ENCODE assay signal across 29 cellular contexts in genomic region chr6:33888183-33888582, GRCh38.
DNase-seq lines count a peak whose midpoint lies in the region; ATAC-seq lines count a peak whose summit lies in the region.
"Had no signal": no experiment of that assay in that cellular context is flagged by ENCODE, and none has a peak within 500 bp of the region (broad histone marks: within the 10 kb centered on the region; RNA-seq: fewer than 3 reads in every experiment).

No MANE protein-coding gene starts in this region.

- H3K36me3 Mint-ChIP-seq in central memory CD8-positive, alpha-beta T cell (ENCODE audit: insufficient read depth), result peaks cover 2% of the 10 kb centered on the region
- H3K36me3 Mint-ChIP-seq in effector memory CD8-positive, alpha-beta T cell (ENCODE audit: insufficient read depth), result no peaks in the 10 kb centered on the region
- no peaks in the 10 kb centered on the region for H3K36me3 Mint-ChIP-seq in activated CD4-positive, alpha-beta T cell treated with anti-CD3 and anti-CD28 coated beads, Interleukin-2, amount 10 ng/mL, durations not matched to agents 7 days and 5 days (ENCODE audit: low read depth)
- H3K36me3 Mint-ChIP-seq: CD14-positive monocyte; CD4-positive, alpha-beta memory T cell; CD4-positive, CD25-positive, alpha-beta regulatory T cell; CD8-positive, alpha-beta memory T cell; CD8-positive, alpha-beta T cell had no signal

- ATAC-seq in left ventricle myocardium superior (no peak), Right ventricle myocardium inferior (no peak)
- ATAC-seq in central memory CD8-positive, alpha-beta T cell (replicated peaks; ENCODE audit: extremely low read depth, poor library complexity, severe bottlenecking), result peak; percentile 73
- peak; percentile 71 for ATAC-seq in effector memory CD8-positive, alpha-beta T cell (replicated peaks)
- ATAC-seq: A549; CD8-positive, alpha-beta T cell had no signal

- no peak overlapping the region for H3K27ac Mint-ChIP-seq in central memory CD8-positive, alpha-beta T cell (ENCODE audit: low read depth)
- peak overlapping the region; percentile 24 to 55 for H3K27ac Mint-ChIP-seq in effector memory CD8-positive, alpha-beta T cell
- H3K27ac Mint-ChIP-seq in activated CD4-positive, alpha-beta T cell treated with anti-CD3 and anti-CD28 coated beads, Interleukin-2, amount 10 ng/mL, durations not matched to agents 7 days and 5 days, result no peak overlapping the region
- H3K27ac Mint-ChIP-seq: B cell; CD14-positive monocyte; CD4-positive, alpha-beta T cell; CD8-positive, alpha-beta T cell had no signal

- H3K27me3 Mint-ChIP-seq in central memory CD8-positive, alpha-beta T cell, result peaks cover 25% of the 10 kb centered on the region
- peaks cover 15 to 36% of the 10 kb centered on the region in 2 donors for H3K27me3 Mint-ChIP-seq in effector memory CD8-positive, alpha-beta T cell
- peaks cover 17% of the 10 kb centered on the region for H3K27me3 Mint-ChIP-seq in activated CD4-positive, alpha-beta T cell treated with anti-CD3 and anti-CD28 coated beads, Interleukin-2, amount 10 ng/mL, durations not matched to agents 7 days and 5 days
- H3K27me3 Mint-ChIP-seq: CD4-positive, alpha-beta T cell had no signal

- H3K4me1 Mint-ChIP-seq in central memory CD8-positive, alpha-beta T cell, result peaks cover 35% of the 10 kb centered on the region
- H3K4me1 Mint-ChIP-seq in effector memory CD8-positive, alpha-beta T cell (ENCODE audit: low read depth in 2 of 2), result peaks cover 20 to 24% of the 10 kb centered on the region in 2 donors
- H3K4me1 Mint-ChIP-seq in activated CD4-positive, alpha-beta T cell treated with anti-CD3 and anti-CD28 coated beads, Interleukin-2, amount 10 ng/mL, durations not matched to agents 7 days and 5 days, result peaks cover 16% of the 10 kb centered on the region
- H3K4me1 Mint-ChIP-seq: B cell, CD14-positive monocyte had no signal

- DNase-seq in left ventricle myocardium superior (peak; percentile 6), Right ventricle myocardium inferior (ENCODE audit: missing footprints) (no peak), AG08396 (ENCODE audit: low spot score) (no peak)
- peak in 1 of 2 donors; percentile 39 for DNase-seq in central memory CD8-positive, alpha-beta T cell (ENCODE audit: low spot score in 2 of 2)
- peak in 1 of 3 experiments; percentile 31 for DNase-seq in effector memory CD8-positive, alpha-beta T cell
- no peak for DNase-seq in activated CD4-positive, alpha-beta T cell treated with anti-CD3 and anti-CD28 coated beads, Interleukin-2, amount 10 ng/mL, durations not matched to agents 7 days and 5 days
- DNase-seq: 8988T; ACHN; AML-193; BE2C; C1 segment of cervical spinal cord; Caco-2; Calu3; CD4-positive, alpha-beta memory T cell; CD4-positive, alpha-beta T cell; CD4-positive, CD25-positive, alpha-beta regulatory T cell; CD8-positive, alpha-beta T cell; COR-L47; DMS 273 treated with DMSO at 0.1 percent for 48 hours; DMS153; DMS53; DMS79; DMS79 treated with DMSO at 0.1 percent for 48 hours; DND-41; EL had no signal

- H3K9me3 Mint-ChIP-seq in central memory CD8-positive, alpha-beta T cell, result no peaks in the 10 kb centered on the region
- no peaks in the 10 kb centered on the region for H3K9me3 Mint-ChIP-seq in effector memory CD8-positive, alpha-beta T cell
- no peaks in the 10 kb centered on the region for H3K9me3 Mint-ChIP-seq in activated CD4-positive, alpha-beta T cell treated with anti-CD3 and anti-CD28 coated beads, Interleukin-2, amount 10 ng/mL, durations not matched to agents 7 days and 5 days
- H3K9me3 Mint-ChIP-seq: CD14-positive monocyte; CD4-positive, alpha-beta memory T cell; CD4-positive, alpha-beta T cell; CD8-positive, alpha-beta memory T cell; CD8-positive, alpha-beta T cell had no signal

- H3K4me3 Mint-ChIP-seq in central memory CD8-positive, alpha-beta T cell, result peak overlapping the region; percentile 48
- peak overlapping the region in 1 of 2 donors; percentile 55 for H3K4me3 Mint-ChIP-seq in effector memory CD8-positive, alpha-beta T cell
- no peak overlapping the region for H3K4me3 Mint-ChIP-seq in activated CD4-positive, alpha-beta T cell treated with anti-CD3 and anti-CD28 coated beads, Interleukin-2, amount 10 ng/mL, durations not matched to agents 7 days and 5 days
- H3K4me3 Mint-ChIP-seq: B cell; CD14-positive monocyte; CD4-positive, alpha-beta memory T cell; CD4-positive, alpha-beta T cell; CD8-positive, alpha-beta T cell had no signal

- intact Hi-C loops in left ventricle myocardium superior (cut with micrococcal nuclease) (no loop called here), Right ventricle myocardium inferior (cut with DNase I) (loop anchor here (10.0 kb wide), 1 partner anchor 257 kb away; the partner anchor contains the start of gene GRM4)

- POLR2A ChIA-PET in activated CD4-positive, alpha-beta T cell treated with anti-CD3 and anti-CD28 coated beads, Interleukin-2, amount 10 ng/mL, durations not matched to agents 7 days and 5 days (lab: Charles Lee), result no interaction called here

- CTCF ChIA-PET in activated CD4-positive, alpha-beta T cell treated with anti-CD3 and anti-CD28 coated beads, Interleukin-2, amount 10 ng/mL, durations not matched to agents 7 days and 5 days (lab: Charles Lee), result interaction anchor here (1.6 kb wide), 1 partner anchor 121 kb away, joined by 3 read pairs; no protein-coding TSS in a partner anchor

Comparison
In these comparisons a context has a peak if more than half of its experiments do, and no peak if none do; other contexts are left out.
1. ATAC-seq: peak in central memory CD8-positive, alpha-beta T cell (single experiment) and effector memory CD8-positive, alpha-beta T cell (single experiment); none in left ventricle myocardium superior (single experiment) and Right ventricle myocardium inferior (single experiment).
2. H3K27ac Mint-ChIP-seq: peak in effector memory CD8-positive, alpha-beta T cell (2 of 2); none in central memory CD8-positive, alpha-beta T cell (single experiment) and activated CD4-positive, alpha-beta T cell treated with anti-CD3 and anti-CD28 coated beads, Interleukin-2, amount 10 ng/mL, durations not matched to agents 7 days and 5 days (single experiment).